In genomic region chr11:9250139-9250582, GRCh38 we compare ENCODE assay signal across 8 cellular contexts. TPM values are rescaled to one million over a fixed set of nuclear protein-coding genes. Genes with fewer than 3 reads are reported as not detected.
DNase-seq lines count a peak whose midpoint lies in the region; ATAC-seq and TF ChIP-seq lines count a peak whose summit lies in the region.

No MANE protein-coding gene starts in this region.

- peak; percentile 20 to 43 for DNase-seq in stimulated activated CD4-positive, alpha-beta T cell treated with anti-CD3 and anti-CD28 coated beads, Interleukin-2, amount 100 ng/mL, for 24 hours
- DNase-seq in stimulated activated CD4-positive, alpha-beta T cell treated with anti-CD3 and anti-CD28 coated beads, Interleukin-12 subunit alpha, Interleukin-12 subunit beta, amount 100 ng/mL, for 4 hours: no peak
- DNase-seq in activated CD4-positive, alpha-beta memory T cell treated with anti-CD3 and anti-CD28 coated beads, Interleukin-2, amount 10 ng/mL, durations not matched to agents 7 days and 5 days: peak; percentile 48
- no peak for DNase-seq in progenitor cell of endocrine pancreas (ENCODE audit: low spot score, unreplicated experiment)
- no peak for DNase-seq in erythroblast (lab: John Stamatoyannopoulos, UW)
- no peak for DNase-seq in caudate nucleus (lab: John Stamatoyannopoulos, UW)
- no peak for DNase-seq in iPS-NIHi7 (ENCODE audit: extremely low spot score)

- no peaks in the 10 kb centered on the region for H3K9me3 Mint-ChIP-seq in activated CD4-positive, alpha-beta memory T cell treated with anti-CD3 and anti-CD28 coated beads, Interleukin-2, amount 10 ng/mL, durations not matched to agents 7 days and 5 days
- H3K9me3 Mint-ChIP-seq in progenitor cell of endocrine pancreas (ENCODE audit: low read depth): peaks cover 4% of the 10 kb centered on the region

- peak; percentile 72 for ATAC-seq in HG03135 (IDR thresholded peaks at IDR 0.05; ENCODE audit: unreplicated experiment)

- H3K36me3 Mint-ChIP-seq in activated CD4-positive, alpha-beta memory T cell treated with anti-CD3 and anti-CD28 coated beads, Interleukin-2, amount 10 ng/mL, durations not matched to agents 7 days and 5 days (ENCODE audit: low read depth): no peaks in the 10 kb centered on the region
- H3K36me3 Mint-ChIP-seq in progenitor cell of endocrine pancreas (ENCODE audit: insufficient read depth): peaks cover 9% of the 10 kb centered on the region

- POLR2A ChIA-PET in activated CD4-positive, alpha-beta memory T cell treated with anti-CD3 and anti-CD28 coated beads, Interleukin-2, amount 10 ng/mL, durations not matched to agents 7 days and 5 days (lab: Charles Lee): interaction anchor here (0.8 to 3.2 kb wide), 6 partner anchors 12 to 209 kb away, joined by 3 to 15 read pairs (median 5); partner anchors contain the start of gene DENND5A

- H3K27ac Mint-ChIP-seq in activated CD4-positive, alpha-beta memory T cell treated with anti-CD3 and anti-CD28 coated beads, Interleukin-2, amount 10 ng/mL, durations not matched to agents 7 days and 5 days: peak overlapping the region; percentile 47
- peak overlapping the region; percentile 80 for H3K27ac Mint-ChIP-seq in progenitor cell of endocrine pancreas

- H3K4me3 Mint-ChIP-seq in activated CD4-positive, alpha-beta memory T cell treated with anti-CD3 and anti-CD28 coated beads, Interleukin-2, amount 10 ng/mL, durations not matched to agents 7 days and 5 days: peak overlapping the region; percentile 16
- H3K4me3 Mint-ChIP-seq in progenitor cell of endocrine pancreas (ENCODE audit: low read depth): no peak overlapping the region

- CTCF ChIA-PET in activated CD4-positive, alpha-beta memory T cell treated with anti-CD3 and anti-CD28 coated beads, Interleukin-2, amount 10 ng/mL, durations not matched to agents 7 days and 5 days (lab: Charles Lee): interaction anchor here (0.7 to 1.5 kb wide), 6 partner anchors 11 to 284 kb away, joined by 3 to 9 read pairs (median 4); no protein-coding TSS in a partner anchor

- no peak for TF ChIP-seq CTCF in progenitor cell of endocrine pancreas (IDR thresholded peaks at IDR 0.05; ENCODE audit: unreplicated experiment)

- H3K27ac ChIP-seq in caudate nucleus (ENCODE audit: low read depth, low read length): no peak overlapping the region

- H3K27me3 Mint-ChIP-seq in activated CD4-positive, alpha-beta memory T cell treated with anti-CD3 and anti-CD28 coated beads, Interleukin-2, amount 10 ng/mL, durations not matched to agents 7 days and 5 days: peaks cover 4% of the 10 kb centered on the region
- H3K27me3 Mint-ChIP-seq in progenitor cell of endocrine pancreas: no peaks in the 10 kb centered on the region

- peaks cover 53% of the 10 kb centered on the region for H3K4me1 Mint-ChIP-seq in activated CD4-positive, alpha-beta memory T cell treated with anti-CD3 and anti-CD28 coated beads, Interleukin-2, amount 10 ng/mL, durations not matched to agents 7 days and 5 days
- peaks cover 11% of the 10 kb centered on the region for H3K4me1 Mint-ChIP-seq in progenitor cell of endocrine pancreas (ENCODE audit: low read depth)

- no peak for TF ChIP-seq POLR2A in erythroblast (IDR thresholded peaks at IDR 0.05; ENCODE audit: low read length)

RNA-seq across cellular contexts. Expression of gene DENND5A, which starts 15.0 kb away (rescaled TPM):
- total RNA-seq in activated CD4-positive, alpha-beta memory T cell treated with anti-CD3 and anti-CD28 coated beads, Interleukin-2, amount 10 ng/mL, durations not matched to agents 7 days and 5 days: 10 to 100 TPM; 11.6 to 13.7 TPM
- 74.6 and 75.3 TPM in 2 replicates for total RNA-seq in progenitor cell of endocrine pancreas

Comparison
In these comparisons a context has a peak if more than half of its experiments do, and no peak if none do; other contexts are left out.
1. DNase-seq: peak in stimulated activated CD4-positive, alpha-beta T cell treated with anti-CD3 and anti-CD28 coated beads, Interleukin-2, amount 100 ng/mL, for 24 hours (2 of 2) and activated CD4-positive, alpha-beta memory T cell treated with anti-CD3 and anti-CD28 coated beads, Interleukin-2, amount 10 ng/mL, durations not matched to agents 7 days and 5 days (single experiment); none in stimulated activated CD4-positive, alpha-beta T cell treated with anti-CD3 and anti-CD28 coated beads, Interleukin-12 subunit alpha, Interleukin-12 subunit beta, amount 100 ng/mL, for 4 hours (single experiment), progenitor cell of endocrine pancreas (single experiment), erythroblast (0 of 2), caudate nucleus (0 of 61) and iPS-NIHi7 (single experiment).